Comparison of ENCODE assay signal across 8 cellular contexts in the genomic region with DNA sequence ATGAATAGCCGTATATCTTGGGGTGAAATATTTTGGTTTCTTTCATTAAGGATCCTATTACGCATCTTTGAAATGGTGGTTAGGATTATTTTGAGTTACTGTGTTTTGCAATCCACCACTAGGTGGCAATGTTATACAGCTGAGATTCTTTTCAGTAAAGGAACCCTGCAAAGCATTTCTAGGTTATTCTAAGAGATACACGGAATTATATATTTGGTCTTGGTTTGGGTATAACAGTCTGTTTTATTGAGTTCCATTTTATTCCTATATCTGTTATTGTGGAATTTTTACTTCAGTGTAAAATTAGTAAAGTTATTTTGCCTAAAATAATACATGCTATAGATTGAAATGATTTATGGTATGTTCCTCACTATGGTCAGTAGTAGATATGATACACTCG.
DNase-seq lines count a peak whose midpoint lies in the region; ATAC-seq, FAIRE-seq and TF ChIP-seq lines count a peak whose summit lies in the region.

No MANE protein-coding gene starts in this region.

- no peak overlapping the region for H2AFZ ChIP-seq in HepG2 (ENCODE audit: low read length)

- ATAC-seq in GM19035 (IDR thresholded peaks at IDR 0.05; ENCODE audit: unreplicated experiment): peak; percentile 90
- ATAC-seq in HG03432 (IDR thresholded peaks at IDR 0.05; ENCODE audit: unreplicated experiment): peak; percentile 63
- ATAC-seq in HepG2: peak; percentile 82

- POLR2A ChIA-PET in HepG2 (lab: Yijun Ruan, JAX): no interaction called here

- no peaks in the 10 kb centered on the region for H3K27me3 ChIP-seq in breast epithelium
- H3K27me3 ChIP-seq in HepG2 (ENCODE audit: control insufficient read depth in 1 of 2, insufficient read depth in 2 of 2, low read length in 2 of 2): no peaks in the 10 kb centered on the region
- H3K27me3 ChIP-seq in MG63: no peaks in the 10 kb centered on the region

- no peak overlapping the region for H3K9ac ChIP-seq in HepG2 (ENCODE audit: insufficient read depth, low read depth, low read length)

- TF ChIP-seq EP300 in HepG2 (IDR thresholded peaks at IDR 0.05; ENCODE audit: low read depth in 2 of 2, low read length in 2 of 2) (no peak), HepG2 (CRISPR knock-in tag; IDR thresholded peaks at IDR 0.05; ENCODE audit: borderline replicate concordance) (no peak)

- H3K27ac ChIP-seq in breast epithelium: no peak overlapping the region
- H3K27ac ChIP-seq in HepG2 (ENCODE audit: extremely low read length, insufficient read depth, low read length): no peak overlapping the region

- H4K20me1 ChIP-seq in HepG2 (ENCODE audit: insufficient read depth, low read length): no peaks in the 10 kb centered on the region

- intact Hi-C loops in breast epithelium (cut with DNase I; ENCODE audit: low total_unique reads): no loop called here
- intact Hi-C loops in HepG2 (cut with micrococcal nuclease; ENCODE audit: unreplicated experiment): loop anchor here (1.0 to 5.0 kb wide), 4 partner anchors 318 to 1382 kb away; no protein-coding TSS in a partner anchor

- peak; percentile 52; the same call in 1 of the 2 replicates for TF ChIP-seq RAD21 in HepG2 (CRISPR knock-in tag; IDR thresholded peaks at IDR 0.05)

- H3K4me2 ChIP-seq in HepG2 (ENCODE audit: low read depth, low read length): no peak overlapping the region

- TF ChIP-seq CTCF in breast epithelium (IDR thresholded peaks at IDR 0.05) (peak; percentile 57 to 74 (median 72)), HepG2 (CRISPR knock-in tag; IDR thresholded peaks at IDR 0.05) (peak; percentile 84)

- CTCF ChIA-PET in HepG2 (lab: Yijun Ruan, JAX; ENCODE audit: low intra/inter-chr PET ratio, low total read pairs): interaction anchor here (1.0 to 2.4 kb wide), 3 partner anchors 851 to 1382 kb away, joined by 6 to 37 read pairs (median 20); no protein-coding TSS in a partner anchor

- H3K36me3 ChIP-seq in breast epithelium (no peaks in the 10 kb centered on the region), HepG2 (replicated peaks in 1 of 2; ENCODE audit: control insufficient read depth in 1 of 2, insufficient read depth in 2 of 2, low read length in 2 of 2) (no peaks in the 10 kb centered on the region), MG63 (no peaks in the 10 kb centered on the region)

- no peaks in the 10 kb centered on the region for H3K4me1 ChIP-seq in breast epithelium
- H3K4me1 ChIP-seq in HepG2 (ENCODE audit: insufficient read depth, low read length): no peaks in the 10 kb centered on the region

- H3K4me3 ChIP-seq in breast epithelium: no peak overlapping the region
- no peak overlapping the region for H3K4me3 ChIP-seq in HepG2 (replicated peaks in 1 of 3; ENCODE audit: insufficient read depth in 1 of 3, low read depth in 2 of 3, low read length in 3 of 3)
- no peak overlapping the region for H3K4me3 ChIP-seq in MG63

- 11% methylated on average over 4 of the region's 4 CpGs for WGBS in HepG2 (ENCODE audit: low lambda C conversion rate)

- H3K9me3 ChIP-seq in breast epithelium: no peaks in the 10 kb centered on the region
- H3K9me3 ChIP-seq in HepG2 (ENCODE audit: low read length): no peaks in the 10 kb centered on the region
- no peaks in the 10 kb centered on the region for H3K9me3 ChIP-seq in MG63

- FAIRE-seq in HepG2 (lab: Jason Lieb, UNC): peak; percentile 85

- no peaks in the 10 kb centered on the region for H3K79me2 ChIP-seq in HepG2 (ENCODE audit: insufficient read depth, low read length)

- no TSS peak for BruUV-seq in HepG2 (replicated peaks; lab: Mats Ljungman, UMichigan)

- DNase-seq in DMS114 treated with DMSO at 0.1 percent for 48 hours (lab: John Stamatoyannopoulos, UW; ENCODE audit: unreplicated experiment) (peak; percentile 61), NCI-H748 treated with DMSO at 0.1 percent for 48 hours (lab: John Stamatoyannopoulos, UW) (peak; percentile 68), breast epithelium (ENCODE audit: low spot score in 2 of 2) (no peak), HepG2 (ENCODE audit: low spot score) (peak; percentile 53), MG63 (no peak)
- DNase-seq in activated CD4-positive, CD25-positive, alpha-beta regulatory T cell (lab: John Stamatoyannopoulos, UW): no peak

- in situ Hi-C loops in HepG2 (cut with HindIII; ENCODE audit: extremely low pct_ligation_motif_present, low pct_unique_long_range_greater_than_20kb): loop anchor here (5.0 kb wide), 2 partner anchors 863 to 1383 kb away; no protein-coding TSS in a partner anchor

- no peak for TF ChIP-seq POLR2A in breast epithelium (IDR thresholded peaks at IDR 0.05)
- TF ChIP-seq POLR2A in HepG2 (IDR thresholded peaks at IDR 0.05; ENCODE audit: insufficient read depth in 1 of 2, low read depth in 2 of 2, low read length in 2 of 2): no peak

TF ChIP-seq in HepG2, 621 proteins besides CTCF, POLR2A, EP300 and RAD21:
- TF ChIP-seq SRSF9 (IDR thresholded peaks at IDR 0.05; ENCODE audit: borderline replicate concordance, insufficient read depth, low read depth, low read length, poor library complexity, severe bottlenecking): no peak
- no peak for TF ChIP-seq NFRKB (IDR thresholded peaks at IDR 0.05)
- TF ChIP-seq SMC3 (IDR thresholded peaks at IDR 0.05; ENCODE audit: low read length): peak; percentile 75
- TF ChIP-seq, protein P1, sequence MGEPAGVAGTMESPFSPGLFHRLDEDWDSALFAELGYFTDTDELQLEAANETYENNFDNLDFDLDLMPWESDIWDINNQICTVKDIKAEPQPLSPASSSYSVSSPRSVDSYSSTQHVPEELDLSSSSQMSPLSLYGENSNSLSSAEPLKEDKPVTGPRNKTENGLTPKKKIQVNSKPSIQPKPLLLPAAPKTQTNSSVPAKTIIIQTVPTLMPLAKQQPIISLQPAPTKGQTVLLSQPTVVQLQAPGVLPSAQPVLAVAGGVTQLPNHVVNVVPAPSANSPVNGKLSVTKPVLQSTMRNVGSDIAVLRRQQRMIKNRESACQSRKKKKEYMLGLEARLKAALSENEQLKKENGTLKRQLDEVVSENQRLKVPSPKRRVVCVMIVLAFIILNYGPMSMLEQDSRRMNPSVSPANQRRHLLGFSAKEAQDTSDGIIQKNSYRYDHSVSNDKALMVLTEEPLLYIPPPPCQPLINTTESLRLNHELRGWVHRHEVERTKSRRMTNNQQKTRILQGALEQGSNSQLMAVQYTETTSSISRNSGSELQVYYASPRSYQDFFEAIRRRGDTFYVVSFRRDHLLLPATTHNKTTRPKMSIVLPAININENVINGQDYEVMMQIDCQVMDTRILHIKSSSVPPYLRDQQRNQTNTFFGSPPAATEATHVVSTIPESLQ (CRISPR knock-in tag; conservative IDR thresholded peaks at IDR 0.05): 0 out of 2 replicates have a peak, but pooled peaks have one; percentile 56
- TF ChIP-seq STAG1 (CRISPR knock-in tag; IDR thresholded peaks at IDR 0.05): peak; percentile 90
- TF ChIP-seq SOX13 (IDR thresholded peaks at IDR 0.05): no peak
- 0 out of 4 replicates have a peak, but pooled peaks of 1 of the 2 experiments have one; percentile 6 for TF ChIP-seq SOX13 (CRISPR knock-in tag; conservative IDR thresholded peaks at IDR 0.05 in 1 of 2, IDR thresholded peaks at IDR 0.05 in 1 of 2)

Comparison
In these comparisons a context has a peak if more than half of its experiments do, and no peak if none do; other contexts are left out.
1. DNase-seq: peak in DMS114 treated with DMSO at 0.1 percent for 48 hours (single experiment), NCI-H748 treated with DMSO at 0.1 percent for 48 hours (single experiment) and HepG2 (single experiment); none in breast epithelium (0 of 2), MG63 (single experiment) and activated CD4-positive, CD25-positive, alpha-beta regulatory T cell (0 of 4).
2. Peak in every context shown above with its lines, with median percentiles within 50 percentile points of each other: ATAC-seq.